In the genomic region with DNA sequence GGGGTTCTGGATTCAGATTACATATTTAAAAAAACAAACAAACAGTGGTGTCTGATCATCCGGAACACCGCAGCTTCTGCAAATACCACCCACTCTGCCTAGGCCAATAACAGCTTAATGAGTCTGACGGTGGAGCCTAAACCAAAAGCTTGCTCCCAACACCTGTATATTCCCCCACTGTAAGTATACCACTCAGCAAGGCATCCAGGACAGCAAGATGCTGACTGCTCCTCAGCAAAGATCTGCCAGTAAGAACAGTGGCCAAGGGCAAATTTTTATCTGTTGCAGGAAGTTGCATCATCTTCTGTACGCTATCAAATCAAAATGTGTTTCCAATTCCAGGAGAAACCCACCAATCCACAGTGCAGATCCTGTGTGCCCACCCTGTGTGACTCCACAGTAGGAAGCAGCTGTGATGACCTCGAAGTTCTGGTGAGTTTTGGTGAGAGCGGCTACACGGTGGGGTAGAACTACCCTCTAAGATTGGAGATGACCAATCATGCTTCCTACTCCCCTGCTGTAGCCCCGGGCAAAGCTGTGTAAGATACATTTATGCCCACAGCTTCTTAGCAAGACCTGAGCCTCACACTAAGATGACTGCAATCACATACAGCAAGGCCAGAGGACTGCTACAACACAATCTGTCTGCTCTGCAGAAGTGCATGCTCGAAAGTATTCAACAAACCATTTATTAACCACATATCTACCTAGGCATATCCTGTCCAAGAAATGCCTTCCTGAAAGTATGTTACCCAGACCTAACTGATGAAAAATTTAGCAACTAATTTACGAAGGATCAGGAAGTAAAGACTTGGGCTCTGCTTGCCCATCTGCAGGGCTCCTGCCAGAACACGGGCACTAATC, we compare ENCODE assay signal across 8 cellular contexts. TPM values are rescaled to one million over a fixed set of nuclear protein-coding genes. Genes with fewer than 3 reads are reported as not detected.
DNase-seq lines count a peak whose midpoint lies in the region; ATAC-seq, FAIRE-seq and TF ChIP-seq lines count a peak whose summit lies in the region.

No MANE protein-coding gene starts in this region.

- H3K27ac ChIP-seq in brain microvascular endothelial cell (no peak overlapping the region), HepG2 (ENCODE audit: extremely low read length, insufficient read depth, low read length) (no peak overlapping the region), tibial artery (no peak overlapping the region)

- no peak for TF ChIP-seq CTCF in AG10803 (conservative IDR thresholded peaks at IDR 0.05; ENCODE audit: low read length)
- no peak for TF ChIP-seq CTCF in activated CD8-positive, alpha-beta T cell treated with anti-CD3 and anti-CD28 coated beads for 36 hours (IDR thresholded peaks at IDR 0.05)
- no peak for TF ChIP-seq CTCF in brain microvascular endothelial cell (IDR thresholded peaks at IDR 0.05; ENCODE audit: low read depth, low read length, missing control alignments)
- TF ChIP-seq CTCF in HepG2 (CRISPR knock-in tag; IDR thresholded peaks at IDR 0.05), result no peak
- no peak for TF ChIP-seq CTCF in tibial artery (IDR thresholded peaks at IDR 0.05)

- H3K4me2 ChIP-seq in HepG2 (ENCODE audit: low read depth, low read length), result no peak overlapping the region

- H3K27ac Mint-ChIP-seq in activated CD8-positive, alpha-beta T cell treated with anti-CD3 and anti-CD28 coated beads for 36 hours, result peak overlapping the region; percentile 47

- H3K36me3 ChIP-seq in brain microvascular endothelial cell (replicated peaks) (no peaks in the 10 kb centered on the region), HepG2 (replicated peaks in 1 of 2; ENCODE audit: control insufficient read depth in 1 of 2, insufficient read depth in 2 of 2, low read length in 2 of 2) (no peaks in the 10 kb centered on the region), tibial artery (no peaks in the 10 kb centered on the region)

- no peak for TF ChIP-seq RAD21 in HepG2 (CRISPR knock-in tag; IDR thresholded peaks at IDR 0.05)

- POLR2A ChIA-PET in activated CD8-positive, alpha-beta T cell treated with anti-CD3 and anti-CD28 coated beads for 36 hours (lab: Charles Lee), result interaction anchor here (0.9 kb wide), 1 partner anchor 42 kb away, joined by 3 read pairs; no protein-coding TSS in a partner anchor
- POLR2A ChIA-PET in HepG2 (lab: Yijun Ruan, JAX), result no interaction called here

- no peak overlapping the region for H3K9ac ChIP-seq in HepG2 (ENCODE audit: insufficient read depth, low read depth, low read length)

- FAIRE-seq in HepG2 (lab: Jason Lieb, UNC), result no peak

- no peaks in the 10 kb centered on the region for H3K9me3 Mint-ChIP-seq in activated CD8-positive, alpha-beta T cell treated with anti-CD3 and anti-CD28 coated beads for 36 hours

- no peaks in the 10 kb centered on the region for H3K27me3 Mint-ChIP-seq in activated CD8-positive, alpha-beta T cell treated with anti-CD3 and anti-CD28 coated beads for 36 hours

- TF ChIP-seq POLR2A in HepG2 (IDR thresholded peaks at IDR 0.05; ENCODE audit: insufficient read depth in 1 of 2, low read depth in 2 of 2, low read length in 2 of 2), result no peak

- DNase-seq in AG10803 (ENCODE audit: low read depth) (peak; percentile 35), KBM-7 (no peak), brain microvascular endothelial cell (no peak), HepG2 (ENCODE audit: low spot score) (no peak), tibial artery (no peak)
- DNase-seq in activated CD8-positive, alpha-beta T cell treated with anti-CD3 and anti-CD28 coated beads for 36 hours, result no peak

- no peak for TF ChIP-seq EP300 in HepG2 (IDR thresholded peaks at IDR 0.05; ENCODE audit: low read depth in 2 of 2, low read length in 2 of 2)
- no peak for TF ChIP-seq EP300 in HepG2 (CRISPR knock-in tag; IDR thresholded peaks at IDR 0.05; ENCODE audit: borderline replicate concordance)

- peak; percentile 65 for ATAC-seq in GM19438 (IDR thresholded peaks at IDR 0.05; ENCODE audit: low read depth, unreplicated experiment)
- peak; percentile 45 for ATAC-seq in HG03565 (IDR thresholded peaks at IDR 0.05; ENCODE audit: unreplicated experiment)
- peak; percentile 51 for ATAC-seq in activated CD8-positive, alpha-beta T cell treated with anti-CD3 and anti-CD28 coated beads for 36 hours
- no peak for ATAC-seq in HepG2

- H3K9me3 ChIP-seq in HepG2 (ENCODE audit: low read length), result no peaks in the 10 kb centered on the region
- H3K9me3 ChIP-seq in tibial artery, result no peaks in the 10 kb centered on the region

- CTCF ChIA-PET in activated CD8-positive, alpha-beta T cell treated with anti-CD3 and anti-CD28 coated beads for 36 hours (lab: Charles Lee), result interaction anchor here (3.5 kb wide), 1 partner anchor 28 kb away, joined by 10 read pairs; no protein-coding TSS in a partner anchor
- CTCF ChIA-PET in HepG2 (lab: Yijun Ruan, JAX; ENCODE audit: low intra/inter-chr PET ratio, low total read pairs), result no interaction called here

- H3K4me3 ChIP-seq in AG10803 (ENCODE audit: low read length) (no peak overlapping the region), brain microvascular endothelial cell (ENCODE audit: low read depth, low read length) (no peak overlapping the region), HepG2 (replicated peaks in 1 of 3; ENCODE audit: insufficient read depth in 1 of 3, low read depth in 2 of 3, low read length in 3 of 3) (no peak overlapping the region), tibial artery (no peak overlapping the region)

- no peak overlapping the region for H2AFZ ChIP-seq in HepG2 (ENCODE audit: low read length)

- no peaks in the 10 kb centered on the region for H4K20me1 ChIP-seq in HepG2 (ENCODE audit: insufficient read depth, low read length)

- no peak overlapping the region for H3K4me3 Mint-ChIP-seq in activated CD8-positive, alpha-beta T cell treated with anti-CD3 and anti-CD28 coated beads for 36 hours

- H3K4me1 ChIP-seq in HepG2 (ENCODE audit: insufficient read depth, low read length), result no peaks in the 10 kb centered on the region
- peaks cover 0 to 16% (median 0%) of the 10 kb centered on the region in 4 donors for H3K4me1 ChIP-seq in tibial artery

- intact Hi-C loops in activated CD8-positive, alpha-beta T cell treated with anti-CD3 and anti-CD28 coated beads for 36 hours (cut with micrococcal nuclease), result no loop called here
- intact Hi-C loops in HepG2 (cut with micrococcal nuclease; ENCODE audit: unreplicated experiment) (no loop called here), tibial artery (cut with DNase I; ENCODE audit: low total_unique reads) (no loop called here)

- no peaks in the 10 kb centered on the region for H3K79me2 ChIP-seq in HepG2 (ENCODE audit: insufficient read depth, low read length)

- BruUV-seq in HepG2 (replicated peaks; lab: Mats Ljungman, UMichigan), result no TSS peak

- H3K36me3 Mint-ChIP-seq in activated CD8-positive, alpha-beta T cell treated with anti-CD3 and anti-CD28 coated beads for 36 hours (ENCODE audit: low read depth), result no peaks in the 10 kb centered on the region

- no peaks in the 10 kb centered on the region for H3K27me3 ChIP-seq in brain microvascular endothelial cell (replicated peaks)
- peaks cover 0 to 8% of the 10 kb centered on the region in 2 experiments; a peak in 2 of 5 replicates for H3K27me3 ChIP-seq in HepG2 (ENCODE audit: control insufficient read depth in 1 of 2, insufficient read depth in 2 of 2, low read length in 2 of 2)
- H3K27me3 ChIP-seq in tibial artery, result no peaks in the 10 kb centered on the region

- peaks cover 24% of the 10 kb centered on the region for H3K4me1 Mint-ChIP-seq in activated CD8-positive, alpha-beta T cell treated with anti-CD3 and anti-CD28 coated beads for 36 hours (ENCODE audit: low read depth)

- 24% methylated on average over 6 of the region's 11 CpGs for WGBS in HepG2 (ENCODE audit: low lambda C conversion rate)

- in situ Hi-C loops in KBM-7 (cut with MboI; ENCODE audit: low pct_unique_long_range_greater_than_20kb, low sequenced_read_pairs), result no loop called here
- in situ Hi-C loops in brain microvascular endothelial cell (cut with HindIII; ENCODE audit: low pct_ligation_motif_present, low sequenced_read_pairs), result no loop called here
- in situ Hi-C loops in HepG2 (cut with HindIII; ENCODE audit: extremely low pct_ligation_motif_present, low pct_unique_long_range_greater_than_20kb), result no loop called here

TF ChIP-seq in HepG2, 621 proteins besides CTCF, POLR2A, EP300 and RAD21 (continues in another document):
- no peak for TF ChIP-seq RBAK (CRISPR knock-in tag; IDR thresholded peaks at IDR 0.05)
- no peak for TF ChIP-seq TRIM24 (CRISPR knock-in tag; IDR thresholded peaks at IDR 0.05)
- TF ChIP-seq SIN3A (IDR thresholded peaks at IDR 0.05; ENCODE audit: borderline replicate concordance, low read depth, low read length), result no peak
- no peak for TF ChIP-seq RELA (CRISPR knock-in tag; IDR thresholded peaks at IDR 0.05)
- TF ChIP-seq MAF1 (CRISPR knock-in tag; IDR thresholded peaks at IDR 0.05; ENCODE audit: borderline replicate concordance), result no peak

RNA-seq across cellular contexts. Expression of a gene that starts 30.5 kb away (rescaled TPM):
- 1 to 10 TPM; 1.7 TPM for total RNA-seq in activated CD8-positive, alpha-beta T cell treated with anti-CD3 and anti-CD28 coated beads for 36 hours
- total RNA-seq in HepG2 (2016; rRNA removed; fragmentation: Illumina TruSeq; extraction: Trizol), result 0.03 TPM in 1 of 2 replicates, not detected in the other
- not detected in 2 replicates for total RNA-seq in HepG2 (2016; cell fraction: cytosol; rRNA removed; fragmentation: Illumina TruSeq; extraction: Trizol; ENCODE audit: low read depth)
- not detected in 2 replicates for total RNA-seq in HepG2 (2016; cell fraction: insoluble cytoplasmic fraction; rRNA removed; fragmentation: Illumina TruSeq; extraction: Trizol)
- total RNA-seq in HepG2 (2016; cell fraction: membrane; rRNA removed; fragmentation: Illumina TruSeq; extraction: Trizol), result 0.03 TPM in 1 of 2 replicates, not detected in the other
- total RNA-seq in HepG2 (2016; cell fraction: nucleus; rRNA removed; fragmentation: Illumina TruSeq; extraction: Trizol), result not detected in 2 replicates
- polyA plus RNA-seq in HepG2 (2011; rRNA removed), result 0.01 and 0.03 TPM in 2 replicates
- polyA plus RNA-seq in HepG2 (2011; cell fraction: cytosol; rRNA removed), result 0.01 TPM in 1 of 2 replicates, not detected in the other
- polyA plus RNA-seq in HepG2 (2011; cell fraction: nucleus; rRNA removed), result 0.05 TPM in 1 of 2 replicates, not detected in the other
- polyA plus RNA-seq in HepG2 (2012), result not detected in 2 replicates
- not detected in 2 replicates for polyA plus RNA-seq in HepG2 (2016; cell fraction: cytosol; fragmentation: Illumina TruSeq; extraction: Trizol; ENCODE audit: low read depth)
- not detected in 2 replicates for polyA plus RNA-seq in HepG2 (2016; cell fraction: insoluble cytoplasmic fraction; fragmentation: Illumina TruSeq; extraction: Trizol; ENCODE audit: low read depth)
- not detected in 2 replicates for polyA plus RNA-seq in HepG2 (2016; cell fraction: membrane; fragmentation: Illumina TruSeq; extraction: Trizol; ENCODE audit: low read depth)
- polyA plus RNA-seq in HepG2 (2016; cell fraction: nucleus; fragmentation: Illumina TruSeq; extraction: Trizol; ENCODE audit: insufficient read depth, low read depth), result not detected in 2 replicates
- 0.77 TPM in 1 of 2 replicates, not detected in the other for polyA minus RNA-seq in HepG2 (2011; rRNA and poly(A)+ RNA removed; ENCODE audit: low replicate concordance)
- polyA minus RNA-seq in HepG2 (2011; cell fraction: cytosol; rRNA and poly(A)+ RNA removed), result not detected in 2 replicates
- polyA minus RNA-seq in HepG2 (2011; cell fraction: nucleus; rRNA and poly(A)+ RNA removed), result not detected in 2 replicates
